ENCODE assay signal across 17 cellular contexts in genomic region chr3:49747792-49748480, GRCh38. TPM values are rescaled to one million over a fixed set of nuclear protein-coding genes. Genes with fewer than 3 reads are reported as not detected.
A peak's percentile ranks its signal among the peaks of the same experiment; 100 is the strongest.
DNase-seq lines count a peak whose midpoint lies in the region; ATAC-seq and TF ChIP-seq lines count a peak whose summit lies in the region.
"Had no signal": no experiment of that assay in that cellular context is flagged by ENCODE, and none has a peak within 500 bp of the region (broad histone marks: within the 10 kb centered on the region; RNA-seq: fewer than 3 reads in every experiment).

No MANE protein-coding gene starts in this region.

- peak; percentile 17 for DNase-seq in activated CD8-positive, alpha-beta memory T cell treated with anti-CD3 and anti-CD28 coated beads for 24 hours
- no peak for DNase-seq in activated CD8-positive, alpha-beta memory T cell treated with anti-CD3 and anti-CD28 coated beads, Interleukin-2, amount 50 U/mL, for 4 hours
- DNase-seq in astrocyte of the spinal cord (ENCODE audit: low read depth, low spot score) (peak; percentile 87), glomerular endothelial cell (ENCODE audit: extremely low read depth, low read depth, low spot score) (peak; percentile 41), stromal cell of bone marrow (ENCODE audit: low read depth) (peak; percentile 31), NOMO-1 (lab: John Stamatoyannopoulos, UW; ENCODE audit: unreplicated experiment in 2 of 2) (no peak)
- no peak for DNase-seq in stimulated activated effector memory CD8-positive, alpha-beta T cell treated with anti-CD3 and anti-CD28 coated beads, Interleukin-12 subunit alpha, Interleukin-12 subunit beta, amount 100 ng/mL, for 72 hours (ENCODE audit: low spot score in 2 of 2)
- DNase-seq: activated CD4-positive, alpha-beta memory T cell treated with anti-CD3 and anti-CD28 coated beads for 36 hours; activated naive CD4-positive, alpha-beta T cell; COR-L47; gastrocnemius medialis; kidney glomerular epithelial cell; naive B cell; NCI-H1694 treated with DMSO at 0.1 percent for 48 hours had no signal

- no peak for TF ChIP-seq CTCF in astrocyte of the spinal cord (IDR thresholded peaks at IDR 0.05; ENCODE audit: low read depth, low read length)

- no peak overlapping the region for H3K4me3 ChIP-seq in astrocyte of the spinal cord (ENCODE audit: low read depth, low read length)
- H3K4me3 ChIP-seq: gastrocnemius medialis, suprapubic skin had no signal

- in situ Hi-C loops in astrocyte of the spinal cord (cut with HindIII; ENCODE audit: low sequenced_read_pairs), result no loop called here

- H3K4me1 Mint-ChIP-seq in stimulated activated effector memory CD8-positive, alpha-beta T cell treated with anti-CD3 and anti-CD28 coated beads, Interleukin-12 subunit alpha, Interleukin-12 subunit beta, amount 100 ng/mL, for 72 hours, result peaks cover 12% of the 10 kb centered on the region

- no peak for ATAC-seq in stimulated activated effector memory CD8-positive, alpha-beta T cell treated with anti-CD3 and anti-CD28 coated beads, Interleukin-12 subunit alpha, Interleukin-12 subunit beta, amount 100 ng/mL, for 72 hours
- no peak for ATAC-seq in GM21360 (IDR thresholded peaks at IDR 0.05; ENCODE audit: unreplicated experiment)
- ATAC-seq: gastrocnemius medialis had no signal

- no peak overlapping the region for H3K4me3 Mint-ChIP-seq in stimulated activated effector memory CD8-positive, alpha-beta T cell treated with anti-CD3 and anti-CD28 coated beads, Interleukin-12 subunit alpha, Interleukin-12 subunit beta, amount 100 ng/mL, for 72 hours
- H3K4me3 Mint-ChIP-seq: activated CD4-positive, alpha-beta memory T cell treated with anti-CD3 and anti-CD28 coated beads for 36 hours; naive B cell had no signal

- H3K9me3 Mint-ChIP-seq in stimulated activated effector memory CD8-positive, alpha-beta T cell treated with anti-CD3 and anti-CD28 coated beads, Interleukin-12 subunit alpha, Interleukin-12 subunit beta, amount 100 ng/mL, for 72 hours, result no peaks in the 10 kb centered on the region
- H3K9me3 Mint-ChIP-seq: activated CD4-positive, alpha-beta memory T cell treated with anti-CD3 and anti-CD28 coated beads for 36 hours; naive B cell had no signal

- no peak overlapping the region for H3K27ac Mint-ChIP-seq in stimulated activated effector memory CD8-positive, alpha-beta T cell treated with anti-CD3 and anti-CD28 coated beads, Interleukin-12 subunit alpha, Interleukin-12 subunit beta, amount 100 ng/mL, for 72 hours
- H3K27ac Mint-ChIP-seq: activated CD4-positive, alpha-beta memory T cell treated with anti-CD3 and anti-CD28 coated beads for 36 hours had no signal

- peaks cover 65% of the 10 kb centered on the region for H3K36me3 Mint-ChIP-seq in stimulated activated effector memory CD8-positive, alpha-beta T cell treated with anti-CD3 and anti-CD28 coated beads, Interleukin-12 subunit alpha, Interleukin-12 subunit beta, amount 100 ng/mL, for 72 hours
- H3K36me3 Mint-ChIP-seq: naive B cell had no signal

RNA-seq across cellular contexts. Expression of gene GMPPB, which starts 24.2 kb away (rescaled TPM):
- total RNA-seq in glomerular endothelial cell, result 27.6 and 33.0 TPM in 2 replicates

RNA-seq across cellular contexts. Expression of gene AMIGO3, which starts 28.5 kb away (rescaled TPM):
- 0.19 and 1.2 TPM in 2 replicates for total RNA-seq in glomerular endothelial cell
- total RNA-seq: activated CD4-positive, alpha-beta memory T cell treated with anti-CD3 and anti-CD28 coated beads for 36 hours had no signal

RNA-seq across cellular contexts. Expression of gene IP6K1, which starts 38.4 kb away (rescaled TPM):
- total RNA-seq in glomerular endothelial cell, result 50.5 and 59.3 TPM in 2 replicates

RNA-seq across cellular contexts. Expression of gene CDHR4, which starts 51.7 kb away (rescaled TPM):
- not detected in 2 replicates for total RNA-seq in glomerular endothelial cell
- total RNA-seq: gastrocnemius medialis, skeletal muscle tissue had no signal

RNA-seq across cellular contexts. Expression of gene INKA1, which starts 55.1 kb away (rescaled TPM):
- 29.6 and 29.8 TPM in 2 replicates for total RNA-seq in glomerular endothelial cell

Comparison
In these comparisons a context has a peak if more than half of its experiments do, and no peak if none do; other contexts are left out.
1. DNase-seq: peak in activated CD8-positive, alpha-beta memory T cell treated with anti-CD3 and anti-CD28 coated beads for 24 hours (single experiment), astrocyte of the spinal cord (single experiment), glomerular endothelial cell (single experiment) and stromal cell of bone marrow (single experiment); none in activated CD8-positive, alpha-beta memory T cell treated with anti-CD3 and anti-CD28 coated beads, Interleukin-2, amount 50 U/mL, for 4 hours (single experiment), NOMO-1 (0 of 2) and stimulated activated effector memory CD8-positive, alpha-beta T cell treated with anti-CD3 and anti-CD28 coated beads, Interleukin-12 subunit alpha, Interleukin-12 subunit beta, amount 100 ng/mL, for 72 hours (0 of 2).